In genomic region chr9:75382126-75382525, GRCh38 we compare ENCODE assay signal across 14 cellular contexts.
A peak's percentile ranks its signal among the peaks of the same experiment; 100 is the strongest.
DNase-seq lines count a peak whose midpoint lies in the region; ATAC-seq and TF ChIP-seq lines count a peak whose summit lies in the region.
"Had no signal": no experiment of that assay in that cellular context is flagged by ENCODE, and none has a peak within 500 bp of the region (broad histone marks: within the 10 kb centered on the region; RNA-seq: fewer than 3 reads in every experiment).

No MANE protein-coding gene starts in this region.

- ATAC-seq in GM23338, result no peak
- no peak for ATAC-seq in GM19351 (IDR thresholded peaks at IDR 0.05; ENCODE audit: unreplicated experiment)
- ATAC-seq in HG03045 (IDR thresholded peaks at IDR 0.05; ENCODE audit: unreplicated experiment), result no peak

- no peak overlapping the region for H3K4me3 Mint-ChIP-seq in GM23338
- H3K4me3 Mint-ChIP-seq: CD4-positive, CD25-positive, alpha-beta regulatory T cell; HFFc6 had no signal

- peaks cover 42% of the 10 kb centered on the region for H3K36me3 Mint-ChIP-seq in GM23338 (ENCODE audit: low read depth)
- H3K36me3 Mint-ChIP-seq: CD4-positive, CD25-positive, alpha-beta regulatory T cell had no signal

- H3K27ac Mint-ChIP-seq in GM23338, result no peak overlapping the region
- H3K27ac Mint-ChIP-seq: CD4-positive, CD25-positive, alpha-beta regulatory T cell; HFFc6 had no signal

- H3K27ac ChIP-seq in GM23338 (ENCODE audit: low read depth), result peak overlapping the region; percentile 89
- H3K27ac ChIP-seq in SJSA1, result peak overlapping the region; percentile 43; the same call in 1 of the 2 replicates
- H3K27ac ChIP-seq: BLaER1 treated with 17β-estradiol and CSF1 and Interleukin-3, amounts not matched to agents 10 nM and 100 nM; HL-60 had no signal

- TF ChIP-seq CTCF in GM23338 (conservative IDR thresholded peaks at IDR 0.05; ENCODE audit: low read depth in 2 of 2), result no peak
- no peak for TF ChIP-seq CTCF in astrocyte of the spinal cord (IDR thresholded peaks at IDR 0.05; ENCODE audit: low read depth, low read length)

- peaks cover 7% of the 10 kb centered on the region; the same call in 1 of the 2 replicates for H3K9me2 ChIP-seq in GM23338 (ENCODE audit: insufficient read depth)

- no peak overlapping the region for H3K4me2 ChIP-seq in GM23338
- H3K4me2 ChIP-seq: BLaER1 treated with 17β-estradiol and CSF1 and Interleukin-3, amounts not matched to agents 10 nM and 100 nM had no signal

- peaks cover 24% of the 10 kb centered on the region; the same call in 1 of the 2 replicates for H3K36me3 ChIP-seq in GM23338 (ENCODE audit: insufficient read depth)
- H3K36me3 ChIP-seq in SJSA1, result no peaks in the 10 kb centered on the region
- H3K36me3 ChIP-seq: BLaER1 treated with 17β-estradiol and CSF1 and Interleukin-3, amounts not matched to agents 10 nM and 100 nM had no signal

- no peaks in the 10 kb centered on the region; the same call in 1 of the 2 replicates for H3F3A ChIP-seq in GM23338 (replicated peaks; ENCODE audit: low read depth)

- H2AFZ ChIP-seq in GM23338, result no peak overlapping the region

- DNase-seq in GM23338 (ENCODE audit: low spot score) (no peak), SJSA1 (ENCODE audit: low read depth in 1 of 2, low spot score in 2 of 2) (peak in 1 of 2 experiments; percentile 48), astrocyte of the spinal cord (ENCODE audit: low read depth, low spot score) (peak; percentile 21), renal cortical epithelial cell (ENCODE audit: low read depth) (peak; percentile 52)
- DNase-seq in activated CD4-positive, alpha-beta T cell treated with anti-CD3 and anti-CD28 coated beads for 4 hours, result no peak
- DNase-seq: ACHN; CD4-positive, CD25-positive, alpha-beta regulatory T cell; DMS53; HCEC 1CT; HFFc6 had no signal

- no peaks in the 10 kb centered on the region for H3K79me2 ChIP-seq in GM23338 (replicated peaks; ENCODE audit: insufficient read depth)

- H3K27me3 Mint-ChIP-seq in GM23338 (ENCODE audit: insufficient read depth, low read depth, poor library complexity), result no peaks in the 10 kb centered on the region
- H3K27me3 Mint-ChIP-seq: CD4-positive, CD25-positive, alpha-beta regulatory T cell had no signal

- H3K4me3 ChIP-seq in GM23338 (no peak overlapping the region), SJSA1 (no peak overlapping the region), astrocyte of the spinal cord (ENCODE audit: low read depth, low read length) (no peak overlapping the region)
- H3K4me3 ChIP-seq: BLaER1 treated with 17β-estradiol and CSF1 and Interleukin-3, amounts not matched to agents 10 nM and 100 nM had no signal

- H3K9me3 ChIP-seq in SJSA1 (replicated peaks), result peaks cover 9% of the 10 kb centered on the region; the same call in 1 of the 2 replicates

- H3K4me1 Mint-ChIP-seq in GM23338, result peaks cover 7% of the 10 kb centered on the region; the same call in 2 of the 3 replicates
- H3K4me1 Mint-ChIP-seq: CD4-positive, CD25-positive, alpha-beta regulatory T cell had no signal

- no peaks in the 10 kb centered on the region for H4K20me1 ChIP-seq in GM23338 (replicated peaks; ENCODE audit: insufficient read depth)
- H4K20me1 ChIP-seq: BLaER1 treated with 17β-estradiol and CSF1 and Interleukin-3, amounts not matched to agents 10 nM and 100 nM had no signal

- in situ Hi-C loops in astrocyte of the spinal cord (cut with HindIII; ENCODE audit: low sequenced_read_pairs), result no loop called here

- H3K27me3 ChIP-seq in GM23338 (ENCODE audit: insufficient read depth), result no peaks in the 10 kb centered on the region
- no peaks in the 10 kb centered on the region for H3K27me3 ChIP-seq in SJSA1 (replicated peaks)
- H3K27me3 ChIP-seq: BLaER1 treated with 17β-estradiol and CSF1 and Interleukin-3, amounts not matched to agents 10 nM and 100 nM had no signal

- H3K4me1 ChIP-seq in GM23338 (ENCODE audit: insufficient read depth), result no peaks in the 10 kb centered on the region
- H3K4me1 ChIP-seq in SJSA1 (replicated peaks), result peaks cover 32% of the 10 kb centered on the region
- H3K4me1 ChIP-seq: BLaER1 treated with 17β-estradiol and CSF1 and Interleukin-3, amounts not matched to agents 10 nM and 100 nM had no signal

- peaks cover 43% of the 10 kb centered on the region for H3K9me3 Mint-ChIP-seq in GM23338

TF ChIP-seq in GM23338, 12 proteins besides CTCF, POLR2A, EP300 and RAD21 (continues in another document):
- TF ChIP-seq ZNF462 (CRISPR knock-in tag; IDR thresholded peaks at IDR 0.05) (no peak), POLR2AphosphoS5 (IDR thresholded peaks at IDR 0.05; ENCODE audit: low read depth) (no peak), ZNF114 (CRISPR knock-in tag; IDR thresholded peaks at IDR 0.05) (no peak), ETS1 (IDR thresholded peaks at IDR 0.05) (no peak), EZH2 (IDR thresholded peaks at IDR 0.05; ENCODE audit: low read depth, unreplicated experiment) (no peak), NANOG (IDR thresholded peaks at IDR 0.05; ENCODE audit: borderline replicate concordance) (no peak), JUNB (IDR thresholded peaks at IDR 0.05; ENCODE audit: unreplicated experiment) (no peak), STAT1 (IDR thresholded peaks at IDR 0.05; ENCODE audit: unreplicated experiment) (no peak)

Comparison
In these comparisons a context has a peak if more than half of its experiments do, and no peak if none do; other contexts are left out.
1. DNase-seq: peak in astrocyte of the spinal cord (single experiment) and renal cortical epithelial cell (single experiment); none in GM23338 (single experiment) and activated CD4-positive, alpha-beta T cell treated with anti-CD3 and anti-CD28 coated beads for 4 hours (0 of 2).